In the genomic region with DNA sequence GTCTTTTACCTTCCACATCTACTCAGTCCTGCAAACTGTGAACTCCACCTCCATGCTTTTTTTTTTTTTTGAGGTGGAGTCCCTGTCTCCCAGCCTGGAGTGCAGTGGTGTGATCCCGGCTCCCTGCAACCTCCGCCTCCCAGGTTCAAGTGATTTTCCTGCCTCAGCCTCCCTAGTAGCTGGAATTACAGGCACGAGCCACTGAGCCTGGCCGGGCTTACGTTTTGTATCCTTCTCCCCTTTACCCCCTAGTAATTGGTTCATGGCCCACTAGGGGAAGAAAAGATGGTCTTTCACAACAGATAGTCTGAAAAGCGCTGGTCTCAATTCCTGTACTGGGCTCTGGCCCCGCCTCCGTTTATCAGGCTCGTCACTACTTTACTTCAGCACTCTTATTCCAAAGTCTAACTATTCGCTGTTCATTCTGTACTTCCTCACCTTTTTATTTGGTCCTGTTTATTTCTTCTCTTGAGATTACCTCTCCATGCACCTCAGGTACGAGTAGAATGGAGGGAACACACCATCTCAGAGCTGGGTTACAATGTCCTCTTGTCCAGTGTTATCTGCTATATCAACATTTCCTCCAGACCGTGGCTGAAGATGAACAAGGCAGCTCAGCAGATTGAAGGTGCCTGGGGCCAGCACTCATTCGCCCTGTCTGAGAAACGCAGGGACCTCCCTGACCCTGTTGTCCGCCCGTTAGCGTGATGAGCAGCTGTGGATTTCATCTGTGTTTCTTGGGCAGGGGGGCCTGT, we compare ENCODE assay signal across 14 cellular contexts. TPM values are rescaled to one million over a fixed set of nuclear protein-coding genes. Genes with fewer than 3 reads are reported as not detected.
DNase-seq lines count a peak whose midpoint lies in the region; ATAC-seq and TF ChIP-seq lines count a peak whose summit lies in the region.
"Had no signal": no experiment of that assay in that cellular context is flagged by ENCODE, and none has a peak within 500 bp of the region (broad histone marks: within the 10 kb centered on the region; RNA-seq: fewer than 3 reads in every experiment).

No MANE protein-coding gene starts in this region.

- no peak overlapping the region for H3K4me3 ChIP-seq in left lung

- H3K4me3 Mint-ChIP-seq in T-helper 17 cell = peak overlapping the region; percentile 9
- H3K4me3 Mint-ChIP-seq in stimulated activated effector memory CD8-positive, alpha-beta T cell treated with anti-CD3 and anti-CD28 coated beads, Interleukin-12 subunit alpha, Interleukin-12 subunit beta, amount 100 ng/mL, for 72 hours = no peak overlapping the region
- no peak overlapping the region for H3K4me3 Mint-ChIP-seq in activated T-cell treated with anti-CD3 and anti-CD28 coated beads, Interleukin-2, amount 50 U/mL, for 4 hours
- H3K4me3 Mint-ChIP-seq: activated B cell treated with CpG ODN at 0.5 μM for 24 hours had no signal

- DNase-seq in HuH-7 (ENCODE audit: low spot score) (peak; percentile 46), T-helper 17 cell (no peak), left lung (no peak), NCI-H510A (lab: John Stamatoyannopoulos, UW) (no peak), cerebellum (ENCODE audit: low spot score) (no peak)
- no peak for DNase-seq in stimulated activated effector memory CD8-positive, alpha-beta T cell treated with anti-CD3 and anti-CD28 coated beads, Interleukin-12 subunit alpha, Interleukin-12 subunit beta, amount 100 ng/mL, for 72 hours (ENCODE audit: low spot score in 2 of 2)
- DNase-seq in activated T-cell treated with anti-CD3 and anti-CD28 coated beads, Interleukin-2, amount 50 U/mL, for 4 hours = no peak
- DNase-seq: activated B cell treated with CpG ODN at 0.5 μM for 24 hours; activated T-cell treated with anti-CD3 and anti-CD28 coated beads, Interleukin-2, amount 50 U/mL, for 1 hour; DMS 273 treated with DMSO at 0.1 percent for 48 hours; GOT3; NCI-H1105; NCI-H446 treated with DMSO at 0.1 percent for 48 hours had no signal

- no peak overlapping the region for H3K27ac Mint-ChIP-seq in T-helper 17 cell
- H3K27ac Mint-ChIP-seq in stimulated activated effector memory CD8-positive, alpha-beta T cell treated with anti-CD3 and anti-CD28 coated beads, Interleukin-12 subunit alpha, Interleukin-12 subunit beta, amount 100 ng/mL, for 72 hours = peak overlapping the region; percentile 53
- H3K27ac Mint-ChIP-seq: activated B cell treated with CpG ODN at 0.5 μM for 24 hours had no signal

- H3K9me3 ChIP-seq in T-helper 17 cell (ENCODE audit: control insufficient read depth, low read length, poor library complexity, severe bottlenecking) (no peaks in the 10 kb centered on the region), left lung (no peaks in the 10 kb centered on the region)

- H3K4me1 Mint-ChIP-seq in T-helper 17 cell = peaks cover 57% of the 10 kb centered on the region
- peaks cover 32% of the 10 kb centered on the region for H3K4me1 Mint-ChIP-seq in stimulated activated effector memory CD8-positive, alpha-beta T cell treated with anti-CD3 and anti-CD28 coated beads, Interleukin-12 subunit alpha, Interleukin-12 subunit beta, amount 100 ng/mL, for 72 hours
- H3K4me1 Mint-ChIP-seq in activated T-cell treated with anti-CD3 and anti-CD28 coated beads, Interleukin-2, amount 50 U/mL, for 4 hours (ENCODE audit: low read depth) = peaks cover 76% of the 10 kb centered on the region

- no peaks in the 10 kb centered on the region for H3K9me3 Mint-ChIP-seq in stimulated activated effector memory CD8-positive, alpha-beta T cell treated with anti-CD3 and anti-CD28 coated beads, Interleukin-12 subunit alpha, Interleukin-12 subunit beta, amount 100 ng/mL, for 72 hours
- H3K9me3 Mint-ChIP-seq in activated T-cell treated with anti-CD3 and anti-CD28 coated beads, Interleukin-2, amount 50 U/mL, for 4 hours = no peaks in the 10 kb centered on the region
- H3K9me3 Mint-ChIP-seq: activated B cell treated with CpG ODN at 0.5 μM for 24 hours had no signal

- TF ChIP-seq CTCF in left lung (IDR thresholded peaks at IDR 0.05) = no peak

- peak overlapping the region; percentile 15 to 26 for H3K27ac ChIP-seq in left lung

- H3K4me1 ChIP-seq in left lung = peaks cover 42 to 53% of the 10 kb centered on the region in 2 donors

- peaks cover 7% of the 10 kb centered on the region for H3K36me3 Mint-ChIP-seq in T-helper 17 cell (ENCODE audit: low read depth)
- peaks cover 23% of the 10 kb centered on the region for H3K36me3 Mint-ChIP-seq in stimulated activated effector memory CD8-positive, alpha-beta T cell treated with anti-CD3 and anti-CD28 coated beads, Interleukin-12 subunit alpha, Interleukin-12 subunit beta, amount 100 ng/mL, for 72 hours
- H3K36me3 Mint-ChIP-seq in activated T-cell treated with anti-CD3 and anti-CD28 coated beads, Interleukin-2, amount 50 U/mL, for 4 hours (ENCODE audit: insufficient read depth) = peaks cover 22% of the 10 kb centered on the region

- no peaks in the 10 kb centered on the region for H3K27me3 ChIP-seq in left lung

- intact Hi-C loops in left lung (cut with DNase I) = no loop called here

- ATAC-seq in T-helper 17 cell (no peak), left lung (no peak), GM21423 (IDR thresholded peaks at IDR 0.05; ENCODE audit: unreplicated experiment) (no peak)
- ATAC-seq in stimulated activated effector memory CD8-positive, alpha-beta T cell treated with anti-CD3 and anti-CD28 coated beads, Interleukin-12 subunit alpha, Interleukin-12 subunit beta, amount 100 ng/mL, for 72 hours = no peak
- no peak for ATAC-seq in activated T-cell treated with anti-CD3 and anti-CD28 coated beads, Interleukin-2, amount 50 U/mL, for 4 hours

- no peaks in the 10 kb centered on the region for H3K36me3 ChIP-seq in left lung

- no peaks in the 10 kb centered on the region for H3K27me3 Mint-ChIP-seq in T-helper 17 cell
- H3K27me3 Mint-ChIP-seq in activated T-cell treated with anti-CD3 and anti-CD28 coated beads, Interleukin-2, amount 50 U/mL, for 4 hours (ENCODE audit: low read depth) = no peaks in the 10 kb centered on the region
- H3K27me3 Mint-ChIP-seq: activated B cell treated with CpG ODN at 0.5 μM for 24 hours had no signal

RNA-seq across cellular contexts. Expression of a gene that starts 16.2 kb away (rescaled TPM):
- total RNA-seq in T-helper 17 cell = 10 to 100 TPM; 70.8 to 94.0 TPM
- 10 to 100 TPM; 20.3 to 24.0 TPM for total RNA-seq in left lung
- 31.3 TPM for total RNA-seq in cerebellum
- 10 to 100 TPM; 32.1 to 33.5 (median 32.3) TPM for total RNA-seq in activated T-cell treated with anti-CD3 and anti-CD28 coated beads, Interleukin-2, amount 50 U/mL, for 4 hours

RNA-seq across cellular contexts. Expression of a gene that starts 16.4 kb away (rescaled TPM):
- total RNA-seq in T-helper 17 cell = 10 to 100 TPM in 1 of 2 donors, 1 to 10 TPM in 1; 6.7 to 10.2 TPM
- total RNA-seq in left lung = 1 to 10 TPM; 8.8 to 9.3 TPM
- 9.8 TPM for total RNA-seq in cerebellum
- total RNA-seq in activated T-cell treated with anti-CD3 and anti-CD28 coated beads, Interleukin-2, amount 50 U/mL, for 4 hours = 10 to 100 TPM; 41.7 to 45.8 (median 42.8) TPM
